8 cellular contexts compared by ENCODE assay signal in genomic region chr2:144320491-144320890, GRCh38.
DNase-seq lines count a peak whose midpoint lies in the region; ATAC-seq lines count a peak whose summit lies in the region.

No MANE protein-coding gene starts in this region.

- ATAC-seq in HG02763 (IDR thresholded peaks at IDR 0.05; ENCODE audit: unreplicated experiment): no peak
- ATAC-seq in GM21447 (IDR thresholded peaks at IDR 0.05; ENCODE audit: unreplicated experiment): no peak

- H3K27ac ChIP-seq in epithelial cell of prostate: peak overlapping the region; percentile 41

- DNase-seq in HK-2 (ENCODE audit: unreplicated experiment) (peak; percentile 42), epithelial cell of prostate (ENCODE audit: low read depth, low spot score) (peak; percentile 8), superior temporal gyrus (ENCODE audit: extremely low spot score) (no peak), NCI-H510A treated with DMSO at 0.1 percent for 48 hours (lab: John Stamatoyannopoulos, UW) (no peak)
- DNase-seq in activated CD4-positive, alpha-beta T cell treated with anti-CD3 and anti-CD28 coated beads for 1 hour: peak; percentile 36
- DNase-seq in stimulated activated CD8-positive, alpha-beta memory T cell treated with anti-CD3 and anti-CD28 coated beads, Interleukin-15, amount 100 ng/mL, for 1 hour (ENCODE audit: low read depth): peak; percentile 46

Comparison
In these comparisons a context has a peak if more than half of its experiments do, and no peak if none do; other contexts are left out.
1. DNase-seq: peak in HK-2 (single experiment), activated CD4-positive, alpha-beta T cell treated with anti-CD3 and anti-CD28 coated beads for 1 hour (single experiment), epithelial cell of prostate (single experiment) and stimulated activated CD8-positive, alpha-beta memory T cell treated with anti-CD3 and anti-CD28 coated beads, Interleukin-15, amount 100 ng/mL, for 1 hour (single experiment); none in superior temporal gyrus (single experiment) and NCI-H510A treated with DMSO at 0.1 percent for 48 hours (single experiment).